11 cellular contexts compared by ENCODE assay signal in the genomic region with DNA sequence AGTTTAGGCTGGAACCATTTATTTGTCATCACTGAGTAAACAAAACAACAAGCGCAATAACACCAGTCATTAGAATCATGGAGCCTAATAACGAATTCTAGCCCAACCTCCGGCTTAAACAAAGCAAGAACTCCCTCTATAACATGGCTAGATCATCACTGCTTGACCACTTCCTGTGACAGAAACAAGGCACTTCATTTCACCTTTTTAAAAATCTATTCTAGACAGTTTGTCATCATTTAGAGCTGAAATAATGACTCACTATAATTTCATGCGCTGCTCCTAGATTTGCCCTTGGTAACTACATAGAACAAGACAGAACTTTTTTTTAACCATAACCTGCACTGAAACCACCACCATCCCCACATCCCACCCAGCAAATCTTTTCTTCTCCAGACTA.
DNase-seq lines count a peak whose midpoint lies in the region; ATAC-seq, FAIRE-seq and TF ChIP-seq lines count a peak whose summit lies in the region.
"Had no signal": no experiment of that assay in that cellular context is flagged by ENCODE, and none has a peak within 500 bp of the region (broad histone marks: within the 10 kb centered on the region; RNA-seq: fewer than 3 reads in every experiment).

No MANE protein-coding gene starts in this region.

- in situ Hi-C loops in mammary epithelial cell (cut with MboI; ENCODE audit: low sequenced_read_pairs in 2 of 2), result loop anchor here (10.0 to 25.0 kb wide), 2 partner anchors 76 to 164 kb away; no protein-coding TSS in a partner anchor

- DNase-seq in Daoy (ENCODE audit: low read depth), result peak; percentile 64
- DNase-seq in HTR-8/SVneo (ENCODE audit: insufficient read length, low spot score), result peak; percentile 33
- DNase-seq in mammary epithelial cell, result peak; percentile 75
- no peak for DNase-seq in DMS153 (lab: John Stamatoyannopoulos, UW)
- no peak for DNase-seq in right atrium auricular region (ENCODE audit: low spot score)
- no peak for DNase-seq in SHP77 (lab: John Stamatoyannopoulos, UW)
- no peak for DNase-seq in amygdala (lab: John Stamatoyannopoulos, UW)
- DNase-seq: DMS 273 treated with DMSO at 0.1 percent for 48 hours, left ventricle myocardium inferior, NCI-H2227 treated with DMSO at 0.1 percent for 48 hours had no signal

- no TSS peak for BruUV-seq in mammary epithelial cell (replicated peaks; lab: Mats Ljungman, UMichigan)

- no peak overlapping the region for H2AFZ ChIP-seq in mammary epithelial cell (ENCODE audit: low read depth, low read length)

- peak overlapping the region; percentile 25 for H3K4me2 ChIP-seq in mammary epithelial cell (ENCODE audit: insufficient read depth, low read depth, low read length)

- H3K9me3 ChIP-seq in mammary epithelial cell (replicated peaks; ENCODE audit: insufficient read depth, low read length) (no peaks in the 10 kb centered on the region), right atrium auricular region (no peaks in the 10 kb centered on the region)
- H3K9me3 ChIP-seq: left ventricle myocardium inferior had no signal

- no peaks in the 10 kb centered on the region for H4K20me1 ChIP-seq in mammary epithelial cell (ENCODE audit: insufficient read depth, low read length)

- FAIRE-seq in HTR-8/SVneo (lab: Jason Lieb, UNC), result no peak

- 55% methylated on average over 4 of the region's 4 CpGs for WGBS in mammary epithelial cell (ENCODE audit: low coverage, missing lambda C conversion rate)

- H3K27me3 ChIP-seq in mammary epithelial cell (ENCODE audit: insufficient read depth, low read length), result no peaks in the 10 kb centered on the region
- no peaks in the 10 kb centered on the region for H3K27me3 ChIP-seq in right atrium auricular region

- CTCF ChIA-PET in mammary epithelial cell (lab: Charles Lee; ENCODE audit: low non-redundant PET), result no interaction called here

- H3K79me2 ChIP-seq in mammary epithelial cell (ENCODE audit: insufficient read depth, low read length), result peaks cover 96% of the 10 kb centered on the region

- dilution Hi-C loops in mammary epithelial cell (cut with HindIII; ENCODE audit: low sequenced_read_pairs), result no loop called here

- TF ChIP-seq CTCF in mammary epithelial cell (conservative IDR thresholded peaks at IDR 0.05 in 1 of 2, IDR thresholded peaks at IDR 0.05 in 1 of 2; ENCODE audit: extremely low read depth in 1 of 2, insufficient read depth in 1 of 2, low read depth in 1 of 2, low read length in 2 of 2), result no peak
- TF ChIP-seq CTCF in right atrium auricular region (IDR thresholded peaks at IDR 0.05), result no peak

- peak; percentile 38 for ATAC-seq in GM19463 (IDR thresholded peaks at IDR 0.05; ENCODE audit: unreplicated experiment)

- H3K4me3 ChIP-seq in mammary epithelial cell (replicated peaks in 1 of 3; ENCODE audit: insufficient read depth in 1 of 3, low read depth in 2 of 3, low read length in 3 of 3) (no peak overlapping the region), right atrium auricular region (no peak overlapping the region)
- H3K4me3 ChIP-seq: left ventricle myocardium inferior had no signal

- H3K27ac ChIP-seq in mammary epithelial cell (ENCODE audit: insufficient read depth, low read depth, low read length) (peak overlapping the region; percentile 27), right atrium auricular region (no peak overlapping the region)
- H3K27ac ChIP-seq: left ventricle myocardium inferior had no signal

- H3K4me1 ChIP-seq in mammary epithelial cell (ENCODE audit: insufficient read depth, low read length) (peaks cover 28% of the 10 kb centered on the region), right atrium auricular region (peaks cover 0 to 19% of the 10 kb centered on the region in 2 donors)

- intact Hi-C loops in mammary epithelial cell (cut with micrococcal nuclease), result loop anchor here (5.0 kb wide), 1 partner anchor 76 kb away; no protein-coding TSS in a partner anchor

- H3K9ac ChIP-seq in mammary epithelial cell (ENCODE audit: insufficient read depth, low read length), result no peak overlapping the region

- no peaks in the 10 kb centered on the region for H3K36me3 ChIP-seq in mammary epithelial cell (ENCODE audit: insufficient read depth, low read length)
- no peaks in the 10 kb centered on the region for H3K36me3 ChIP-seq in right atrium auricular region
- H3K36me3 ChIP-seq: left ventricle myocardium inferior had no signal

Comparison
In these comparisons a context has a peak if more than half of its experiments do, and no peak if none do; other contexts are left out.
1. DNase-seq: peak in Daoy (single experiment), HTR-8/SVneo (single experiment) and mammary epithelial cell (single experiment); none in DMS153 (single experiment), right atrium auricular region (single experiment), SHP77 (0 of 2) and amygdala (0 of 56).